Comparison of ENCODE assay signal across 9 cellular contexts in the genomic region with DNA sequence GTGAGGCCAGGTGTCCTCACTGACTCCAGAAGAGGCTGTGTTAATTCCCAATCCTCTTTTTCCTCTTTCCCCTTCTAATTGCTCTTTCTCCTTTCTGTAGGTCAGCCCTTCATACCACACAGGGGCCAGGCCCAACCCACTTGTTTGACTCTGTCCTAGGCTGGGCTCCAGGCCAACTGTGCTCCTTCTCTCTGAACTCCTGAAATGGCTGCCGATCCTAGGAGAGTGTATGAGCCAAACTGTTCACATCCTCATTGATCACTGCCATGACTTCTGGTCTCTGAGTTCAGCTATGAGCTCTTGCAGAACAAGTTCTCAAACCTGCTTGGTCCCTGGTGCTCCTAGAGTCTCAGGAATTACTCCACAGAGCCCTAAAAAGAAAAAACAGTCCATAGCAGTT.
A peak's percentile ranks its signal among the peaks of the same experiment; 100 is the strongest.
DNase-seq lines count a peak whose midpoint lies in the region; ATAC-seq and TF ChIP-seq lines count a peak whose summit lies in the region.
"Had no signal": no experiment of that assay in that cellular context is flagged by ENCODE, and none has a peak within 500 bp of the region (broad histone marks: within the 10 kb centered on the region; RNA-seq: fewer than 3 reads in every experiment).

No MANE protein-coding gene starts in this region.

- POLR2A ChIA-PET in CD8-positive, alpha-beta T cell (lab: Charles Lee), result no interaction called here

- no peak for ATAC-seq in central memory CD8-positive, alpha-beta T cell (replicated peaks; ENCODE audit: extremely low read depth, poor library complexity, severe bottlenecking)
- ATAC-seq in CD8-positive, alpha-beta T cell, result no peak

- intact Hi-C loops in CD8-positive, alpha-beta T cell (cut with DNase I, micrococcal nuclease), result no loop called here

- no peaks in the 10 kb centered on the region for H3K36me3 ChIP-seq in CD8-positive, alpha-beta T cell (ENCODE audit: insufficient read depth, low read length)

- CTCF ChIA-PET in CD8-positive, alpha-beta T cell (lab: Charles Lee), result no interaction called here

- H3K4me1 ChIP-seq in CD8-positive, alpha-beta T cell (ENCODE audit: insufficient read depth, low read length), result no peaks in the 10 kb centered on the region

- no peaks in the 10 kb centered on the region for H3K27me3 ChIP-seq in CD8-positive, alpha-beta T cell (ENCODE audit: insufficient read depth, low read length)

- H3K9me3 Mint-ChIP-seq in central memory CD8-positive, alpha-beta T cell, result no peaks in the 10 kb centered on the region
- H3K9me3 Mint-ChIP-seq in CD8-positive, alpha-beta T cell, result no peaks in the 10 kb centered on the region

- H3K9me3 ChIP-seq in CD8-positive, alpha-beta T cell (ENCODE audit: low read length), result no peaks in the 10 kb centered on the region

- H3K4me3 Mint-ChIP-seq in central memory CD8-positive, alpha-beta T cell, result no peak overlapping the region
- no peak overlapping the region for H3K4me3 Mint-ChIP-seq in CD8-positive, alpha-beta T cell

- in situ Hi-C loops in ACHN (cut with HindIII; ENCODE audit: low pct_ligation_motif_present, low pct_unique_long_range_greater_than_20kb, low sequenced_read_pairs), result no loop called here

- H3K4me3 ChIP-seq in CD8-positive, alpha-beta T cell (ENCODE audit: low read depth, low read length), result no peak overlapping the region

- TF ChIP-seq CTCF in CD8-positive, alpha-beta T cell (IDR thresholded peaks at IDR 0.05), result no peak

- peak; percentile 71 for DNase-seq in ACHN
- DNase-seq in NCI-H2196 treated with DMSO at 0.1 percent for 48 hours (lab: John Stamatoyannopoulos, UW; ENCODE audit: unreplicated experiment), result peak; percentile 54
- DNase-seq in central memory CD8-positive, alpha-beta T cell (ENCODE audit: low spot score in 2 of 2), result no peak
- DNase-seq in lung microvascular endothelial cell (ENCODE audit: low read depth in 2 of 2), result peak; percentile 68 to 73
- DNase-seq in globus pallidus (ENCODE audit: low spot score), result no peak
- DNase-seq in activated T-cell treated with anti-CD3 and anti-CD28 coated beads, Interleukin-2, amount 50 U/mL, for 48 hours, result no peak
- no peak for DNase-seq in CD8-positive, alpha-beta T cell
- DNase-seq in cortex of kidney (lab: John Stamatoyannopoulos, UW), result no peak
- DNase-seq: activated naive CD4-positive, alpha-beta T cell had no signal

- H3K36me3 Mint-ChIP-seq in central memory CD8-positive, alpha-beta T cell (ENCODE audit: insufficient read depth), result peaks cover 2% of the 10 kb centered on the region
- peaks cover 21% of the 10 kb centered on the region for H3K36me3 Mint-ChIP-seq in CD8-positive, alpha-beta T cell

- no peaks in the 10 kb centered on the region for H3K27me3 Mint-ChIP-seq in central memory CD8-positive, alpha-beta T cell
- no peaks in the 10 kb centered on the region for H3K27me3 Mint-ChIP-seq in CD8-positive, alpha-beta T cell (ENCODE audit: low read depth)

- H3K4me1 Mint-ChIP-seq in central memory CD8-positive, alpha-beta T cell, result peaks cover 6% of the 10 kb centered on the region
- no peaks in the 10 kb centered on the region for H3K4me1 Mint-ChIP-seq in CD8-positive, alpha-beta T cell (ENCODE audit: low read depth)

- peak overlapping the region; percentile 8 for H3K27ac Mint-ChIP-seq in central memory CD8-positive, alpha-beta T cell (ENCODE audit: low read depth)
- no peak overlapping the region for H3K27ac Mint-ChIP-seq in CD8-positive, alpha-beta T cell

- H3K27ac ChIP-seq in CD8-positive, alpha-beta T cell (ENCODE audit: low read depth, low read length), result no peak overlapping the region

Comparison
In these comparisons a context has a peak if more than half of its experiments do, and no peak if none do; other contexts are left out.
1. DNase-seq: peak in ACHN (single experiment), NCI-H2196 treated with DMSO at 0.1 percent for 48 hours (single experiment) and lung microvascular endothelial cell (2 of 2); none in central memory CD8-positive, alpha-beta T cell (0 of 2), globus pallidus (single experiment), activated T-cell treated with anti-CD3 and anti-CD28 coated beads, Interleukin-2, amount 50 U/mL, for 48 hours (0 of 2), CD8-positive, alpha-beta T cell (0 of 7) and cortex of kidney (single experiment).